ENCODE assay signal across 27 cellular contexts in genomic region chr16:50257876-50258275, GRCh38.
"Had no signal": no experiment of that assay in that cellular context is flagged by ENCODE, and none has a peak within 500 bp of the region (broad histone marks: within the 10 kb centered on the region; RNA-seq: fewer than 3 reads in every experiment).

No MANE protein-coding gene starts in this region.

- H3K36me3 ChIP-seq: colonic mucosa, esophagus squamous epithelium, neural progenitor cell, pancreas, right lobe of liver, tibial nerve, upper lobe of left lung, uterus had no signal

- H3K27ac ChIP-seq: colonic mucosa, esophagus squamous epithelium, neural progenitor cell, pancreas, right lobe of liver, testis, upper lobe of left lung, uterus had no signal

- H3K27me3 ChIP-seq: colonic mucosa, esophagus squamous epithelium, neural progenitor cell, pancreas, right lobe of liver, testis, tibial nerve, upper lobe of left lung, uterus had no signal

- H3K4me3 ChIP-seq: colonic mucosa, esophagus squamous epithelium, lung, mucosa of descending colon, neural progenitor cell, pancreas, right lobe of liver, smooth muscle cell, testis, tibial nerve, upper lobe of left lung, uterus had no signal

- H3K4me2 ChIP-seq: neural progenitor cell, smooth muscle cell had no signal

- H3K4me1 ChIP-seq: pancreas, uterus had no signal

- H3K9me3 ChIP-seq: colonic mucosa, esophagus squamous epithelium, mucosa of descending colon, pancreas, right lobe of liver, testis, tibial nerve, upper lobe of left lung, uterus had no signal

- ATAC-seq: left lobe of liver; mucosa of descending colon; pancreas; right lobe of liver; stimulated activated effector memory CD8-positive, alpha-beta T cell treated with anti-CD3 and anti-CD28 coated beads, Interleukin-12 subunit alpha, Interleukin-12 subunit beta, amount 100 ng/mL, for 72 hours had no signal

- DNase-seq: colonic mucosa; effector CD8-positive, alpha-beta T cell; esophagus squamous epithelium; foreskin melanocyte; glutamatergic neuron; hypothalamus; immature natural killer cell; islet precursor cell; naive B cell; retina; stimulated activated CD4-positive, alpha-beta T cell treated with anti-CD3 and anti-CD28 coated beads, Interleukin-12 subunit alpha, Interleukin-12 subunit beta, amount 100 ng/mL, for 4 hours; stimulated activated CD4-positive, alpha-beta T cell treated with anti-CD3 and anti-CD28 coated beads, Interleukin-1b, Interleukin-23, amount 100 ng/mL, for 48 hours; stimulated activated CD4-positive, alpha-beta T cell treated with anti-CD3 and anti-CD28 coated beads, Interleukin-4, amount 100 ng/mL, for 1 hour; stimulated activated naive CD4-positive, alpha-beta T cell treated with Interleukin-2 at 50 U/mL for 16 hours; substantia nigra; testis; uterus had no signal

- H3K9ac ChIP-seq: neural progenitor cell had no signal
